Comparison of ENCODE assay signal across 27 cellular contexts in the genomic region with DNA sequence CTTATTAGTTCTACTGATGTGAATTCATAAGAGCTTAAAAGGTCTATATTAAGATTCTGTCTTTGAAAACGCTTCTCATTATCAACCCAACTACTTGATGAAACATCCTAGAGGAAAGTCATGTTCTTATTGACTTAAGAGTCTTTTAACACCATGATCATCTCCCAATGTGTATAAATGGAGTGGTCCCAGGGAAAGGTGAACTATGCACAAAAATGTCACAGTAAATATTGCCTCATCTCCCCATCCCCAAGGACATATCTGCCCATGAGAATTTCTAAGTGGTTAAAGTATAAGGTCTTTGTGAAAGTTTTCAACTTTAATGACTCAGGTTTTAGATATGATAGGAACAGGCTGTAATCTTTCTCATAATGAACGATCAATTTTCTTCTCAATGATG.
A peak's percentile ranks its signal among the peaks of the same experiment; 100 is the strongest.
DNase-seq lines count a peak whose midpoint lies in the region; ATAC-seq, FAIRE-seq and TF ChIP-seq lines count a peak whose summit lies in the region.
"Had no signal": no experiment of that assay in that cellular context is flagged by ENCODE, and none has a peak within 500 bp of the region (broad histone marks: within the 10 kb centered on the region; RNA-seq: fewer than 3 reads in every experiment).

No MANE protein-coding gene starts in this region.

- FAIRE-seq in D721Med (lab: Jason Lieb, UNC) (peak; percentile 85), H54 (lab: Jason Lieb, UNC) (peak; percentile 64), keratinocyte (lab: Jason Lieb, UNC) (peak; percentile 36), frontal cortex (lab: Jason Lieb, UNC) (no peak)
- FAIRE-seq: A204.1, GM12878, GM12892, GM18507 had no signal

- H3K27me3 ChIP-seq in cardiac muscle cell (no peaks in the 10 kb centered on the region), heart right ventricle (no peaks in the 10 kb centered on the region), keratinocyte (ENCODE audit: control insufficient read depth, extremely low read depth, insufficient read depth, low read length) (no peaks in the 10 kb centered on the region)
- H3K27me3 ChIP-seq: BLaER1 treated with 17β-estradiol and CSF1 and Interleukin-3, amounts not matched to agents 10 nM and 100 nM had no signal

- no peak overlapping the region for H3K9ac ChIP-seq in keratinocyte (ENCODE audit: control insufficient read depth, extremely low read depth, insufficient read depth, low read length)
- H3K9ac ChIP-seq: BLaER1 treated with 17β-estradiol and CSF1 and Interleukin-3, amounts not matched to agents 10 nM and 100 nM had no signal

- TF ChIP-seq CTCF in cardiac muscle cell (IDR thresholded peaks at IDR 0.05; ENCODE audit: low read depth, low read length) (no peak), heart right ventricle (IDR thresholded peaks at IDR 0.05) (no peak), D721Med (IDR thresholded peaks at IDR 0.05; ENCODE audit: insufficient read depth, missing control alignments) (no peak), keratinocyte (optimal IDR thresholded peaks at IDR 0.05 in 1 of 3, IDR thresholded peaks at IDR 0.05 in 1 of 3, conservative IDR thresholded peaks at IDR 0.05 in 1 of 3; ENCODE audit: extremely low read depth in 1 of 3, insufficient read depth in 2 of 3, low read length in 3 of 3) (no peak)

- no peaks in the 10 kb centered on the region for H3K79me2 ChIP-seq in keratinocyte (ENCODE audit: control insufficient read depth, insufficient read depth, low read length)

- dilution Hi-C loops in keratinocyte (cut with MboI; ENCODE audit: extremely low pct_ligation_motif_present, low sequenced_read_pairs): no loop called here

- no peak for TF ChIP-seq POLR2A in H54 (IDR thresholded peaks at IDR 0.05; ENCODE audit: low read depth, low read length)

- H3K36me3 ChIP-seq in cardiac muscle cell (no peaks in the 10 kb centered on the region), heart right ventricle (no peaks in the 10 kb centered on the region), keratinocyte (ENCODE audit: control insufficient read depth in 2 of 2, extremely low read depth in 1 of 2, insufficient read depth in 2 of 2, low read length in 2 of 2) (no peaks in the 10 kb centered on the region)
- H3K36me3 ChIP-seq: BLaER1 treated with 17β-estradiol and CSF1 and Interleukin-3, amounts not matched to agents 10 nM and 100 nM had no signal

- no peak overlapping the region for H3K4me3 ChIP-seq in cardiac muscle cell
- no peak overlapping the region for H3K4me3 ChIP-seq in heart right ventricle
- no peak overlapping the region for H3K4me3 ChIP-seq in keratinocyte (ENCODE audit: control insufficient read depth in 2 of 3, extremely low read depth in 1 of 3, insufficient read depth in 2 of 3, low read depth in 1 of 3, low read length in 3 of 3)
- H3K4me3 ChIP-seq: BLaER1 treated with 17β-estradiol and CSF1 and Interleukin-3, amounts not matched to agents 10 nM and 100 nM; GM12878 had no signal

- no peak for ATAC-seq in heart right ventricle
- ATAC-seq: CD8-positive, alpha-beta T cell; GM12878 had no signal

- H2AFZ ChIP-seq in keratinocyte (ENCODE audit: control insufficient read depth, low read length): no peak overlapping the region

- no peaks in the 10 kb centered on the region for H4K20me1 ChIP-seq in keratinocyte (ENCODE audit: control insufficient read depth, extremely low read depth, insufficient read depth, low read length)
- H4K20me1 ChIP-seq: BLaER1 treated with 17β-estradiol and CSF1 and Interleukin-3, amounts not matched to agents 10 nM and 100 nM had no signal

- H3K9me1 ChIP-seq in keratinocyte (ENCODE audit: control insufficient read depth, extremely low read depth, insufficient read depth, low read length): no peaks in the 10 kb centered on the region

- H3K27ac ChIP-seq in cardiac muscle cell: peak overlapping the region; percentile 83
- no peak overlapping the region for H3K27ac ChIP-seq in heart right ventricle
- H3K27ac ChIP-seq in keratinocyte (ENCODE audit: control insufficient read depth, insufficient read depth, low read length): no peak overlapping the region
- H3K27ac ChIP-seq: BLaER1 treated with 17β-estradiol and CSF1 and Interleukin-3, amounts not matched to agents 10 nM and 100 nM; C4-2B had no signal

- H3K9me3 ChIP-seq in cardiac muscle cell (ENCODE audit: low read depth) (no peaks in the 10 kb centered on the region), heart right ventricle (no peaks in the 10 kb centered on the region), keratinocyte (ENCODE audit: control insufficient read depth, low read depth, low read length) (no peaks in the 10 kb centered on the region)
- H3K9me3 ChIP-seq: BLaER1 treated with 17β-estradiol and CSF1 and Interleukin-3, amounts not matched to agents 10 nM and 100 nM; Caco-2 had no signal

- H3K4me2 ChIP-seq in keratinocyte (ENCODE audit: control insufficient read depth, extremely low read depth, insufficient read depth, low read depth, low read length): no peak overlapping the region
- H3K4me2 ChIP-seq: BLaER1 treated with 17β-estradiol and CSF1 and Interleukin-3, amounts not matched to agents 10 nM and 100 nM had no signal

- DNase-seq in cardiac muscle cell (ENCODE audit: low read depth in 1 of 2, low spot score in 1 of 2) (no peak), heart right ventricle (no peak), D721Med (ENCODE audit: insufficient read length, low spot score) (no peak), H54 (ENCODE audit: insufficient read length, low spot score) (no peak), keratinocyte (ENCODE audit: low read depth, low spot score) (no peak), frontal cortex (ENCODE audit: low spot score in 2 of 2) (no peak), AG20443 (ENCODE audit: low spot score) (no peak)
- DNase-seq: 8988T; ACHN; AML-193; Caco-2; Calu3; CD4-positive, alpha-beta T cell; CD8-positive, alpha-beta T cell; DMS 273 treated with DMSO at 0.1 percent for 48 hours; DMS153; DMS53; DMS79; DND-41; EL; GDM1 had no signal

- intact Hi-C loops in heart right ventricle (cut with DNase I): loop anchor here in 1 of 10 donors (10.0 kb wide), 1 partner anchor 235 kb away; a partner anchor contains a TSS

- H3K4me1 ChIP-seq in cardiac muscle cell (ENCODE audit: low read depth): peaks cover 41% of the 10 kb centered on the region
- H3K4me1 ChIP-seq in heart right ventricle: peaks cover 0 to 6% (median 0%) of the 10 kb centered on the region in 9 donors
- H3K4me1 ChIP-seq in keratinocyte (ENCODE audit: control insufficient read depth, extremely low read depth, insufficient read depth, low read length): peaks cover 26% of the 10 kb centered on the region
- H3K4me1 ChIP-seq: BLaER1 treated with 17β-estradiol and CSF1 and Interleukin-3, amounts not matched to agents 10 nM and 100 nM; Caco-2 had no signal

- 65 to 67% methylated on average over 2 of the region's 2 CpGs for whole genome bisulfite sequencing in heart right ventricle, 2 donors
